10 cellular contexts compared by ENCODE assay signal in the genomic region with DNA sequence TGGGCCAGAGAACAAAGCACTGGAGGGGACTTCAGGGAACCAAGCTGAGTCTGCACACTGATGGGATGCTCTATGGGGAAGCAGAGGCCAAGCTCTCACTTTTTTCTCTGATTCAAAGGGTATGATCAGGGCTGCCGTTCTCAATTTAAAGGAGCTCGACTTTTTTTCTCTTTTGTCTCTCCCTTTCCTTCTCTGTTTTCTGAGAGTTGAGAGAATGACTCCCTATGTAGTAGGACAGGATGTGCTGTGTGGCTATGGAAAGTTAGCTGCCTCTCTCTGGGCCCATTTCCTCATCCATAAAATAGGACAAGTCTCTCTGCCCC. TPM values are rescaled to one million over a fixed set of nuclear protein-coding genes. Genes with fewer than 3 reads are reported as not detected.
DNase-seq lines count a peak whose midpoint lies in the region; ATAC-seq, FAIRE-seq and TF ChIP-seq lines count a peak whose summit lies in the region.
"Had no signal": no experiment of that assay in that cellular context is flagged by ENCODE, and none has a peak within 500 bp of the region (broad histone marks: within the 10 kb centered on the region; RNA-seq: fewer than 3 reads in every experiment).

No MANE protein-coding gene starts in this region.

- CTCF ChIA-PET in K562 (lab: Yijun Ruan, JAX; ENCODE audit: low intra/inter-chr PET ratio) = no interaction called here

- H3K79me2 ChIP-seq in DND-41 (ENCODE audit: insufficient read depth, low read length) = peaks cover 36% of the 10 kb centered on the region
- H3K79me2 ChIP-seq in KMS-11 (ENCODE audit: insufficient read depth, low read depth) = peaks cover 72% of the 10 kb centered on the region
- H3K79me2 ChIP-seq in K562 (ENCODE audit: control insufficient read depth, insufficient read depth, low read length) = no peaks in the 10 kb centered on the region

- DNase-seq in DND-41 = no peak
- no peak for DNase-seq in K562 (ENCODE audit: extremely low read depth in 1 of 4, low spot score in 3 of 4)
- no peak for DNase-seq in gastrocnemius medialis
- DNase-seq in NCI-H345 treated with DMSO at 0.1 percent for 48 hours (lab: John Stamatoyannopoulos, UW; ENCODE audit: unreplicated experiment) = no peak
- no peak for DNase-seq in frontal cortex (ENCODE audit: low spot score in 2 of 2)
- DNase-seq in amniotic stem cell (lab: John Stamatoyannopoulos, UW) = no peak
- DNase-seq: ovary had no signal

- no TSS peak for BruUV-seq in K562 (replicated peaks; lab: Mats Ljungman, UMichigan)

- TF ChIP-seq RAD21 in K562 (CRISPR knock-in tag; conservative IDR thresholded peaks at IDR 0.05 in 1 of 2, IDR thresholded peaks at IDR 0.05 in 1 of 2) = no peak

- intact Hi-C loops in K562 (cut with micrococcal nuclease) (no loop called here), gastrocnemius medialis (cut with DNase I; ENCODE audit: low total_unique reads) (no loop called here)

- H3K4me2 ChIP-seq in DND-41 (ENCODE audit: insufficient read depth, low read length) = peak overlapping the region; percentile 29; the same call in 1 of the 2 replicates
- H3K4me2 ChIP-seq in KMS-11 = peak overlapping the region; percentile 99
- H3K4me2 ChIP-seq in K562 (ENCODE audit: insufficient read depth, low read length) = no peak overlapping the region

- peaks cover 20% of the 10 kb centered on the region for H3K36me3 ChIP-seq in DND-41 (ENCODE audit: insufficient read depth, low read length)
- H3K36me3 ChIP-seq in KMS-11 (ENCODE audit: insufficient read depth) = no peaks in the 10 kb centered on the region
- no peaks in the 10 kb centered on the region for H3K36me3 ChIP-seq in K562 (ENCODE audit: control insufficient read depth, insufficient read depth, low read length)
- H3K36me3 ChIP-seq in gastrocnemius medialis = no peaks in the 10 kb centered on the region
- H3K36me3 ChIP-seq: ovary had no signal

- H3K4me1 ChIP-seq in DND-41 (ENCODE audit: insufficient read depth, low read length) (peaks cover 88% of the 10 kb centered on the region), KMS-11 (ENCODE audit: low read depth, poor library complexity, severe bottlenecking) (peaks cover 83% of the 10 kb centered on the region), K562 (replicated peaks in 1 of 2; ENCODE audit: control insufficient read depth in 2 of 2, insufficient read depth in 2 of 2, low read length in 2 of 2) (peaks cover 0 to 23% of the 10 kb centered on the region in 2 experiments; a peak in 3 of 5 replicates), gastrocnemius medialis (peaks cover 28 to 35% of the 10 kb centered on the region in 2 donors)

- H3K27ac ChIP-seq in DND-41 (ENCODE audit: low read length) (peak overlapping the region; percentile 95), KMS-11 (peak overlapping the region; percentile 100), K562 (ENCODE audit: extremely low read depth, low read depth, low read length) (no peak overlapping the region), gastrocnemius medialis (peak overlapping the region; percentile 51 to 65 (median 58))
- H3K27ac ChIP-seq: ovary had no signal

- H3K9me3 ChIP-seq in DND-41 (ENCODE audit: insufficient read depth, low read length, severe bottlenecking) = no peaks in the 10 kb centered on the region
- no peaks in the 10 kb centered on the region for H3K9me3 ChIP-seq in K562 (replicated peaks; ENCODE audit: control insufficient read depth, insufficient read depth, low read depth, low read length)
- no peaks in the 10 kb centered on the region for H3K9me3 ChIP-seq in gastrocnemius medialis
- H3K9me3 ChIP-seq: ovary had no signal

- H3K9ac ChIP-seq in DND-41 (ENCODE audit: low read depth, low read length) (peak overlapping the region; percentile 27), KMS-11 (peak overlapping the region; percentile 90), K562 (ENCODE audit: insufficient read depth in 1 of 2, low read depth in 2 of 2, low read length in 2 of 2) (no peak overlapping the region)

- H2AFZ ChIP-seq in DND-41 (ENCODE audit: low read depth, low read length) (no peak overlapping the region), KMS-11 (ENCODE audit: low read depth) (no peak overlapping the region), K562 (ENCODE audit: low read depth, low read length) (no peak overlapping the region)

- H3K27me3 ChIP-seq in DND-41 (ENCODE audit: insufficient read depth, low read length, poor library complexity) (no peaks in the 10 kb centered on the region), KMS-11 (ENCODE audit: insufficient read depth, low read depth) (no peaks in the 10 kb centered on the region), K562 (ENCODE audit: control insufficient read depth in 2 of 2, insufficient read depth in 2 of 2, low read length in 2 of 2) (peaks cover 0 to 4% of the 10 kb centered on the region in 2 experiments; a peak in 1 of 5 replicates), gastrocnemius medialis (no peaks in the 10 kb centered on the region)
- H3K27me3 ChIP-seq: ovary had no signal

- no peak for ATAC-seq in DND-41 (ENCODE audit: insufficient read depth, low read depth)
- ATAC-seq in K562 = no peak
- no peak for ATAC-seq in gastrocnemius medialis

- H3K9me1 ChIP-seq in K562 (ENCODE audit: control insufficient read depth, insufficient read depth, low read length) = no peaks in the 10 kb centered on the region

- in situ Hi-C loops in K562 (cut with MboI) (no loop called here), gastrocnemius medialis (cut with MboI; ENCODE audit: low sequenced_read_pairs in 4 of 4) (loop anchor here in 3 of 4 donors (10.0 to 25.0 kb wide), 3 partner anchors 70 to 327 kb away; partner anchors contain the start of gene PIWIL3 (in 1 of the 3))

- 21% methylated on average over 2 of the region's 2 CpGs for WGBS in K562 (ENCODE audit: insufficient coverage, low coverage, missing lambda C conversion rate)

- POLR2A ChIA-PET in K562 (lab: Yijun Ruan, JAX) = interaction anchor here (0.6 to 1.9 kb wide), 4 partner anchors 9 to 118 kb away, joined by 3 to 11 read pairs (median 3); no protein-coding TSS in a partner anchor

- no peak for TF ChIP-seq POLR2A in K562 (conservative IDR thresholded peaks at IDR 0.05)
- no peak for TF ChIP-seq POLR2A in gastrocnemius medialis (IDR thresholded peaks at IDR 0.05)

- H3K4me3 ChIP-seq in DND-41 (ENCODE audit: low read depth in 1 of 2, low read length in 2 of 2) (no peak overlapping the region), KMS-11 (IDR thresholded peaks at IDR 0.05; ENCODE audit: insufficient read depth, low read depth, low read length) (no peak overlapping the region), K562 (no peak overlapping the region), gastrocnemius medialis (no peak overlapping the region)
- H3K4me3 ChIP-seq: coronary artery, ovary had no signal

- FAIRE-seq in K562 (lab: Jason Lieb, UNC) = no peak
- FAIRE-seq in frontal cortex (lab: Jason Lieb, UNC) = no peak
- FAIRE-seq: keratinocyte had no signal

- TF ChIP-seq EP300 in K562 (IDR thresholded peaks at IDR 0.05; ENCODE audit: low read length) = no peak

- TF ChIP-seq CTCF in DND-41 (IDR thresholded peaks at IDR 0.05; ENCODE audit: borderline replicate concordance, extremely low read depth, low read length, poor library complexity, severe bottlenecking) (no peak), KMS-11 (conservative IDR thresholded peaks at IDR 0.05; ENCODE audit: low read depth, low read length) (no peak), K562 (IDR thresholded peaks at IDR 0.05 in 2 of 3, conservative IDR thresholded peaks at IDR 0.05 in 1 of 3; ENCODE audit: insufficient read depth in 2 of 3, low read depth in 1 of 3, low read length in 3 of 3) (no peak), gastrocnemius medialis (IDR thresholded peaks at IDR 0.05 in 4 of 5, conservative IDR thresholded peaks at IDR 0.05 in 1 of 5) (no peak)

- H4K20me1 ChIP-seq in DND-41 (ENCODE audit: insufficient read depth, low read length) (peaks cover 4% of the 10 kb centered on the region; the same call in 1 of the 2 replicates), KMS-11 (ENCODE audit: insufficient read depth) (no peaks in the 10 kb centered on the region), K562 (replicated peaks; ENCODE audit: control insufficient read depth, insufficient read depth, low read length) (0 out of 2 replicates have a peak, but pooled peaks cover 2% of the 10 kb centered on the region)

RNA-seq across cellular contexts. Expression of gene ADORA2A, which starts 7.9 kb away (rescaled TPM):
- total RNA-seq in K562 (2011; cell fraction: chromatin; rRNA removed; ENCODE audit: low replicate concordance) = 4.8 and 9.2 TPM in 2 replicates
- total RNA-seq in K562 (2011; cell fraction: nucleolus; rRNA removed) = 3.6 and 5.2 TPM in 2 replicates
- total RNA-seq in K562 (2011; cell fraction: nucleoplasm; rRNA removed) = 5.9 and 6.1 TPM in 2 replicates
- total RNA-seq in K562 (2014; rRNA removed) (0.61 and 2.1 TPM in 2 replicates), K562 (2014; rRNA removed; fragmentation: Illumina TruSeq; extraction: Trizol) (0.15 and 0.29 TPM in 2 replicates), K562 (2015; rRNA removed; fragmentation: Illumina TruSeq; extraction: Trizol) (0.53 and 0.80 TPM in 2 replicates), K562 (2021) (0.66 and 0.98 TPM in 2 replicates), gastrocnemius medialis (1 to 10 TPM in 3 of 4 donors, under 1 TPM in 1; 0.39 to 3.6 (median 1.2) TPM), frontal cortex (6.5 TPM)
- polyA plus RNA-seq in K562 (2011; rRNA removed) (0.49 and 1.2 TPM in 2 replicates), K562 (2014; fragmentation: Illumina TruSeq; extraction: Trizol) (0.58 and 0.65 TPM in 2 replicates), K562 (2014; fragmentation: Nextera tagmentation; extraction: Ambion mirVana) (not detected), K562 (2014; rRNA removed) (0.54 and 1.2 TPM in 2 replicates)
- polyA plus RNA-seq in K562 (2011; cell fraction: cytosol; rRNA removed) = 2.1 and 2.8 TPM in 2 replicates
- 3.2 and 3.4 TPM in 2 replicates for polyA plus RNA-seq in K562 (2011; cell fraction: nucleus; rRNA removed)
- 0.90 and 2.1 TPM in 2 replicates for polyA plus RNA-seq in K562 (2012)
- 1.3 and 2.9 TPM in 2 replicates for polyA minus RNA-seq in K562 (2011; rRNA and poly(A)+ RNA removed)
- polyA minus RNA-seq in K562 (2011; cell fraction: cytosol; rRNA and poly(A)+ RNA removed) = 2.2 TPM in 1 of 2 replicates, not detected in the other
- 1.5 and 3.7 TPM in 2 replicates for polyA minus RNA-seq in K562 (2011; cell fraction: nucleus; rRNA and poly(A)+ RNA removed)

RNA-seq across cellular contexts. Expression of gene UPB1, which starts 59.8 kb away (rescaled TPM):
- total RNA-seq in K562 (2011; cell fraction: chromatin; rRNA removed; ENCODE audit: low replicate concordance) = 0.16 TPM in 1 of 2 replicates, not detected in the other
- not detected in 2 replicates for total RNA-seq in K562 (2011; cell fraction: nucleolus; rRNA removed)
- not detected in 2 replicates for total RNA-seq in K562 (2011; cell fraction: nucleoplasm; rRNA removed)
- total RNA-seq in K562 (2014; rRNA removed) (0.69 TPM in 1 of 2 replicates, not detected in the other), K562 (2014; rRNA removed; fragmentation: Illumina TruSeq; extraction: Trizol) (not detected in 2 replicates), K562 (2015; rRNA removed; fragmentation: Illumina TruSeq; extraction: Trizol) (0.11 TPM in 1 of 2 replicates, not detected in the other), K562 (2021) (0.07 TPM in 1 of 2 replicates, not detected in the other), gastrocnemius medialis (under 1 TPM; 0.20 to 0.25 (median 0.22) TPM), frontal cortex (0.41 TPM)
- polyA plus RNA-seq in K562 (2011; rRNA removed) (0.04 TPM in 1 of 2 replicates, not detected in the other), K562 (2014; fragmentation: Illumina TruSeq; extraction: Trizol) (not detected in 2 replicates), K562 (2014; fragmentation: Nextera tagmentation; extraction: Ambion mirVana) (under 1 TPM in 1 of 2 experiments, not detected in 1; 0.06 TPM), K562 (2014; rRNA removed) (not detected in 2 replicates)
- not detected in 2 replicates for polyA plus RNA-seq in K562 (2011; cell fraction: cytosol; rRNA removed)
- 0.06 TPM in 1 of 2 replicates, not detected in the other for polyA plus RNA-seq in K562 (2011; cell fraction: nucleus; rRNA removed)
- 0.08 and 0.21 TPM in 2 replicates for polyA plus RNA-seq in K562 (2012)
- not detected in 2 replicates for polyA minus RNA-seq in K562 (2011; rRNA and poly(A)+ RNA removed)
- not detected in 2 replicates for polyA minus RNA-seq in K562 (2011; cell fraction: cytosol; rRNA and poly(A)+ RNA removed)
- polyA minus RNA-seq in K562 (2011; cell fraction: nucleus; rRNA and poly(A)+ RNA removed) = not detected in 2 replicates
- polyA plus RNA-seq: keratinocyte had no signal

Comparison
In these comparisons a context has a peak if more than half of its experiments do, and no peak if none do; other contexts are left out.
1. H3K9ac ChIP-seq: peak in DND-41 (single experiment) and KMS-11 (single experiment); none in K562 (0 of 2).